9 cellular contexts compared by ENCODE assay signal in the genomic region with DNA sequence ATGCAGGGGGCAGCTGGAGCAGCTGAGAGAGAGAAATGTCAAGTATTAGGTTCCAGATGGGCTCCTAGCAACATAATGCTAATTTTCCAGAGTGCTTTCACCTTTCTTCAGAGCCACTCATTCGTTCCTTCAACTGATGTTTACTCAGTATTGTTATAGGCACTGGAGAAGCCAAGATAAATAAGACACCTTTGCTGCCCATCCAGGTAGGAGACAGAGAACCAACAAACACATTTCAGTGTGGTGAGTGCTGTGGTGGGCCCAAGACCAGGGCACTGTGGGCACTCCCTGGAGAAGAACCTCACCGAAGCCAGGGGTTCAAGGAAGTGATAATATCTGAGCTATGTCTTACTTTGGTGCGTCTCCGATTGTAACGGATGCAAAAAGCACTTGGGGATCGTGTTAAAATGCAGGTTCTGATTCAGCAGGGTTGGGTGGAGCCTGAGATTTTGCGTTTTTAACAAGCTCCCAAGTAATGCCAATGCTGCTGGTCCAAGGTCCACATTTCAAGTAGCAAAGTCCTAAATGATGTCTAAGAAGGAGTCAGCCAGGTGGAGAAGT. TPM values are rescaled to one million over a fixed set of nuclear protein-coding genes. Genes with fewer than 3 reads are reported as not detected.
DNase-seq lines count a peak whose midpoint lies in the region; ATAC-seq, FAIRE-seq and TF ChIP-seq lines count a peak whose summit lies in the region.
"Had no signal": no experiment of that assay in that cellular context is flagged by ENCODE, and none has a peak within 500 bp of the region (broad histone marks: within the 10 kb centered on the region; RNA-seq: fewer than 3 reads in every experiment).

No MANE protein-coding gene starts in this region.

- peak; percentile 22 for DNase-seq in DMS53 treated with DMSO at 0.1 percent for 48 hours (lab: John Stamatoyannopoulos, UW; ENCODE audit: unreplicated experiment)
- peak; percentile 26 to 32 for DNase-seq in NCI-H187 (lab: John Stamatoyannopoulos, UW)
- peak; percentile 6 for DNase-seq in activated T-helper 1 cell treated with Interleukin-2 at 50 U/mL for 16 hours (ENCODE audit: low read depth)
- no peak for DNase-seq in naive B cell
- no peak for DNase-seq in NOMO-1 treated with DMSO at 0.1 percent for 48 hours (lab: John Stamatoyannopoulos, UW; ENCODE audit: unreplicated experiment)
- DNase-seq in iPS-NIHi11 (ENCODE audit: low spot score), result no peak
- DNase-seq in dermis blood vessel endothelial cell, result no peak
- DNase-seq in H54 (ENCODE audit: insufficient read length, low spot score), result no peak

- no peaks in the 10 kb centered on the region for H3K36me3 Mint-ChIP-seq in naive B cell

- no peak for ATAC-seq in naive B cell (ENCODE audit: low read depth in 2 of 2)

- no peak for TF ChIP-seq POLR2A in H54 (IDR thresholded peaks at IDR 0.05; ENCODE audit: low read depth, low read length)

- H3K27me3 Mint-ChIP-seq in naive B cell, result no peaks in the 10 kb centered on the region

- H3K9me3 Mint-ChIP-seq in naive B cell, result no peaks in the 10 kb centered on the region

- peaks cover 47 to 56% (median 48%) of the 10 kb centered on the region in 3 donors for H3K4me1 Mint-ChIP-seq in naive B cell

- no peak for FAIRE-seq in H54 (lab: Jason Lieb, UNC)
- FAIRE-seq: TTC549 had no signal

- peak overlapping the region; percentile 28 to 87 (median 79) for H3K4me3 Mint-ChIP-seq in naive B cell

- H3K27ac Mint-ChIP-seq in naive B cell, result peak overlapping the region; percentile 96 to 99 (median 98)

RNA-seq across cellular contexts. Expression of a gene that starts 42.0 kb away (rescaled TPM):
- polyA plus RNA-seq in naive B cell (ENCODE audit: low read depth in 6 of 6), result 10 to 100 TPM; 65.7 to 92.7 (median 69.1) TPM
- total RNA-seq in dermis blood vessel endothelial cell, result 12.4 and 14.8 TPM in 2 replicates

Comparison
In these comparisons a context has a peak if more than half of its experiments do, and no peak if none do; other contexts are left out.
1. DNase-seq: peak in DMS53 treated with DMSO at 0.1 percent for 48 hours (single experiment), NCI-H187 (2 of 2) and activated T-helper 1 cell treated with Interleukin-2 at 50 U/mL for 16 hours (single experiment); none in naive B cell (single experiment), NOMO-1 treated with DMSO at 0.1 percent for 48 hours (single experiment), iPS-NIHi11 (single experiment), dermis blood vessel endothelial cell (single experiment) and H54 (single experiment).